Comparison of ENCODE assay signal across 23 cellular contexts in the genomic region with DNA sequence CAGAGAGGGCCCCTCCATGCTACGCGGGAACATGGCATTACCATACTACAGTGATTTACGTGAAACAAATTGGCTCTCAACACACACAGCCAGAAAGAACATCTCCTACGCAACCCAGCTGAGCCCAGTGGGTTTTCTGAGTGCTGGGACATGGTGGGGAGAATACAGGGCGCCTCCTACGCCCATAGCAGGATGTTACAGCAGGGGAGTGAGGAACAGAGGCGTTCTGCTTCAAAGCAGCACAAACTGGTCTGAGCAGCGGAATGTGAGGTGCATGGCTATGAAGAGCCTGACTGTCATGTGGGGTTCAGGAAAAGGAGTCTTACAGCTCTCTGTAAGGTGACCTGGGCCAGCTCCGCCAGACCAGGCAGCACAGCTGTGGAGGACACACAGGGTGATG.
"Had no signal": no experiment of that assay in that cellular context is flagged by ENCODE, and none has a peak within 500 bp of the region (broad histone marks: within the 10 kb centered on the region; RNA-seq: fewer than 3 reads in every experiment).

No MANE protein-coding gene starts in this region.

- H3K27me3 Mint-ChIP-seq: activated naive CD8-positive, alpha-beta T cell treated with anti-CD3 and anti-CD28 coated beads, Interleukin-2, amount 50 U/mL, for 24 hours; dendritic cell treated with granulocyte-macrophage colony-stimulating factor and Interleukin-4, amounts not matched to agents 40 ng/mL and 50 ng/mL, for 4 days; T-cell had no signal

- H3K36me3 Mint-ChIP-seq: T-cell had no signal

- H3K4me3 Mint-ChIP-seq: activated naive CD4-positive, alpha-beta T cell treated with anti-CD3 and anti-CD28 coated beads for 36 hours; activated naive CD8-positive, alpha-beta T cell treated with anti-CD3 and anti-CD28 coated beads, Interleukin-2, amount 50 U/mL, for 24 hours; dendritic cell treated with granulocyte-macrophage colony-stimulating factor and Interleukin-4, amounts not matched to agents 40 ng/mL and 50 ng/mL, for 4 days; T-cell had no signal

- ATAC-seq: activated naive CD8-positive, alpha-beta T cell treated with anti-CD3 and anti-CD28 coated beads, Interleukin-2, amount 50 U/mL, for 24 hours; left lobe of liver; naive thymus-derived CD8-positive, alpha-beta T cell; T-cell had no signal

- H3K27me3 ChIP-seq: breast epithelium, heart left ventricle, ovary, tibial nerve, uterus had no signal

- H3K4me1 ChIP-seq: breast epithelium had no signal

- H3K9me3 ChIP-seq: breast epithelium, heart left ventricle, ovary, tibial nerve, uterus had no signal

- H3K4me3 ChIP-seq: breast epithelium, heart left ventricle, ovary, skin epidermis, tibial nerve, uterus had no signal

- H3K36me3 ChIP-seq: breast epithelium, heart left ventricle, ovary, uterus had no signal

- DNase-seq: activated CD4-positive, CD25-positive, alpha-beta regulatory T cell treated with anti-CD3 and anti-CD28 coated beads, Interleukin-2, amount 50 U/mL, for 72 hours; activated naive CD4-positive, alpha-beta T cell treated with anti-CD3 and anti-CD28 coated beads for 36 hours; activated naive CD8-positive, alpha-beta T cell treated with anti-CD3 and anti-CD28 coated beads, Interleukin-2, amount 50 U/mL, for 24 hours; effector memory CD4-positive, alpha-beta T cell; foreskin melanocyte; heart left ventricle; islet precursor cell; naive thymus-derived CD8-positive, alpha-beta T cell; ovary; stimulated activated CD4-positive, alpha-beta T cell treated with anti-CD3 and anti-CD28 coated beads, Interleukin-15, amount 100 ng/mL, for 24 hours; stimulated activated CD4-positive, alpha-beta T cell treated with anti-CD3 and anti-CD28 coated beads, Interleukin-4, amount 100 ng/mL, for 1 hour; stimulated activated naive CD4-positive, alpha-beta T cell treated with Interleukin-2 at 50 U/mL for 16 hours; substantia nigra; T-cell; T1000; uterus had no signal

- H3K27ac ChIP-seq: breast epithelium, epithelial cell of prostate, heart left ventricle, ovary, skin epidermis, tibial nerve, uterus had no signal

- H3K4me1 Mint-ChIP-seq: naive thymus-derived CD8-positive, alpha-beta T cell; T-cell had no signal

- H3K9me3 Mint-ChIP-seq: activated naive CD4-positive, alpha-beta T cell treated with anti-CD3 and anti-CD28 coated beads for 36 hours; activated naive CD8-positive, alpha-beta T cell treated with anti-CD3 and anti-CD28 coated beads, Interleukin-2, amount 50 U/mL, for 24 hours; activated T-helper 2 cell treated with anti-CD3 and anti-CD28 coated beads, Interferon-gamma antibody, Interleukin-2, Interleukin-4, amounts not matched to agents 10 μg/mL and 5 μg/mL and 100 μg/mL, durations not matched to agents 14 hours and 24 hours and 36 hours; dendritic cell treated with granulocyte-macrophage colony-stimulating factor and Interleukin-4, amounts not matched to agents 40 ng/mL and 50 ng/mL, for 4 days; naive thymus-derived CD8-positive, alpha-beta T cell; T-cell had no signal

- H3K27ac Mint-ChIP-seq: activated naive CD4-positive, alpha-beta T cell treated with anti-CD3 and anti-CD28 coated beads for 36 hours; activated naive CD8-positive, alpha-beta T cell treated with anti-CD3 and anti-CD28 coated beads, Interleukin-2, amount 50 U/mL, for 24 hours; activated T-helper 2 cell treated with anti-CD3 and anti-CD28 coated beads, Interferon-gamma antibody, Interleukin-2, Interleukin-4, amounts not matched to agents 10 μg/mL and 5 μg/mL and 100 μg/mL, durations not matched to agents 14 hours and 24 hours and 36 hours; dendritic cell treated with granulocyte-macrophage colony-stimulating factor and Interleukin-4, amounts not matched to agents 40 ng/mL and 50 ng/mL, for 4 days; naive thymus-derived CD8-positive, alpha-beta T cell; T-cell had no signal
